Comparison of ENCODE assay signal across 18 cellular contexts in genomic region chr15:44529864-44530604, GRCh38. TPM values are rescaled to one million over a fixed set of nuclear protein-coding genes. Genes with fewer than 3 reads are reported as not detected.
DNase-seq lines count a peak whose midpoint lies in the region; ATAC-seq, FAIRE-seq and TF ChIP-seq lines count a peak whose summit lies in the region.
"Had no signal": no experiment of that assay in that cellular context is flagged by ENCODE, and none has a peak within 500 bp of the region (broad histone marks: within the 10 kb centered on the region; RNA-seq: fewer than 3 reads in every experiment).

No MANE protein-coding gene starts in this region.

- no peaks in the 10 kb centered on the region for H3K27me3 ChIP-seq in GM23338 (ENCODE audit: insufficient read depth)
- H3K27me3 ChIP-seq: body of pancreas, upper lobe of right lung had no signal

- peaks cover 9% of the 10 kb centered on the region; the same call in 1 of the 2 replicates for H4K20me1 ChIP-seq in GM23338 (replicated peaks; ENCODE audit: insufficient read depth)

- no peaks in the 10 kb centered on the region for H3K9me3 Mint-ChIP-seq in GM23338
- no peaks in the 10 kb centered on the region for H3K9me3 Mint-ChIP-seq in activated T-helper 17 cell treated with anti-CD3 and anti-CD28 coated beads, Interleukin-2, amount 50 U/mL, for 72 hours
- H3K9me3 Mint-ChIP-seq in naive thymus-derived CD8-positive, alpha-beta T cell: no peaks in the 10 kb centered on the region
- H3K9me3 Mint-ChIP-seq: T-helper 1 cell treated with Interleukin-12 subunit alpha and Interleukin-12 subunit beta and Interleukin-4 antibody, amounts not matched to agents 30 μg/mL and 1 μg/mL, for 36 hours had no signal

- H3K9me2 ChIP-seq in GM23338 (ENCODE audit: insufficient read depth): no peaks in the 10 kb centered on the region

- no peak overlapping the region for H3K4me3 Mint-ChIP-seq in GM23338
- no peak overlapping the region for H3K4me3 Mint-ChIP-seq in activated T-helper 17 cell treated with anti-CD3 and anti-CD28 coated beads, Interleukin-2, amount 50 U/mL, for 72 hours
- no peak overlapping the region for H3K4me3 Mint-ChIP-seq in naive thymus-derived CD8-positive, alpha-beta T cell
- H3K4me3 Mint-ChIP-seq: T-helper 1 cell treated with Interleukin-12 subunit alpha and Interleukin-12 subunit beta and Interleukin-4 antibody, amounts not matched to agents 30 μg/mL and 1 μg/mL, for 36 hours had no signal

- no peak for TF ChIP-seq CTCF in GM23338 (conservative IDR thresholded peaks at IDR 0.05; ENCODE audit: low read depth in 2 of 2)

- H3K4me1 Mint-ChIP-seq in GM23338: peaks cover 2% of the 10 kb centered on the region; the same call in 2 of the 3 replicates
- H3K4me1 Mint-ChIP-seq in activated T-helper 17 cell treated with anti-CD3 and anti-CD28 coated beads, Interleukin-2, amount 50 U/mL, for 72 hours: peaks cover 9% of the 10 kb centered on the region
- peaks cover 10 to 28% (median 19%) of the 10 kb centered on the region in 4 donors for H3K4me1 Mint-ChIP-seq in naive thymus-derived CD8-positive, alpha-beta T cell

- peak; percentile 26; the same call in 2 of the 3 replicates for ATAC-seq in GM23338
- no peak for ATAC-seq in activated T-helper 17 cell treated with anti-CD3 and anti-CD28 coated beads, Interleukin-2, amount 50 U/mL, for 72 hours (replicated peaks)
- no peak for ATAC-seq in naive thymus-derived CD8-positive, alpha-beta T cell
- ATAC-seq: body of pancreas, upper lobe of right lung had no signal

- no peak overlapping the region for H2AFZ ChIP-seq in GM23338

- peaks cover 3% of the 10 kb centered on the region; the same call in 2 of the 3 replicates for H3K36me3 Mint-ChIP-seq in GM23338 (ENCODE audit: low read depth)
- H3K36me3 Mint-ChIP-seq in activated T-helper 17 cell treated with anti-CD3 and anti-CD28 coated beads, Interleukin-2, amount 50 U/mL, for 72 hours (ENCODE audit: low read depth): peaks cover 51% of the 10 kb centered on the region
- H3K36me3 Mint-ChIP-seq in naive thymus-derived CD8-positive, alpha-beta T cell: peaks cover 0 to 27% (median 0%) of the 10 kb centered on the region in 3 donors

- DNase-seq in NCI-H82 (lab: John Stamatoyannopoulos, UW) (peak; percentile 11), NCI-H82 treated with DMSO at 0.1 percent for 48 hours (lab: John Stamatoyannopoulos, UW; ENCODE audit: unreplicated experiment) (no peak), GM23338 (ENCODE audit: low spot score) (no peak), activated gamma-delta T cell (lab: John Stamatoyannopoulos, UW) (no peak), urothelium cell line (ENCODE audit: low spot score) (no peak)
- no peak for DNase-seq in naive thymus-derived CD8-positive, alpha-beta T cell
- DNase-seq in activated T-cell treated with anti-CD3 and anti-CD28 coated beads, Interleukin-2, amount 50 U/mL, for 1 hour: no peak
- DNase-seq: activated gamma-delta T cell treated with Interleukin-2 at 50 U/mL for 16 hours; body of pancreas; erythroblast; NCI-H2171 treated with DMSO at 0.1 percent for 48 hours; Right ventricle myocardium superior; stimulated activated naive CD4-positive, alpha-beta T cell treated with Interleukin-2 at 50 U/mL for 16 hours; upper lobe of right lung had no signal

- H3K36me3 ChIP-seq in GM23338 (ENCODE audit: insufficient read depth): peaks cover 7% of the 10 kb centered on the region; the same call in 1 of the 2 replicates

- no peak overlapping the region for H3K4me2 ChIP-seq in GM23338

- no peak for FAIRE-seq in urothelium cell line (lab: Jason Lieb, UNC)
- FAIRE-seq: A204.1 had no signal

- 0 out of 2 replicates have a peak overlapping the region, but pooled peaks have one; percentile 16 for H3K27ac ChIP-seq in GM23338 (ENCODE audit: low read depth)
- H3K27ac ChIP-seq: body of pancreas, C4-2B, upper lobe of right lung had no signal

- H3K4me3 ChIP-seq in GM23338: no peak overlapping the region
- H3K4me3 ChIP-seq: body of pancreas, upper lobe of right lung had no signal

- H3F3A ChIP-seq in GM23338 (replicated peaks; ENCODE audit: low read depth): peaks cover 12% of the 10 kb centered on the region; the same call in 1 of the 2 replicates

- peaks cover 8% of the 10 kb centered on the region; the same call in 1 of the 2 replicates for H3K79me2 ChIP-seq in GM23338 (replicated peaks; ENCODE audit: insufficient read depth)

- H3K27me3 Mint-ChIP-seq in GM23338 (ENCODE audit: insufficient read depth, low read depth, poor library complexity): peaks cover 5% of the 10 kb centered on the region
- H3K27me3 Mint-ChIP-seq in activated T-helper 17 cell treated with anti-CD3 and anti-CD28 coated beads, Interleukin-2, amount 50 U/mL, for 72 hours: no peaks in the 10 kb centered on the region
- no peaks in the 10 kb centered on the region for H3K27me3 Mint-ChIP-seq in naive thymus-derived CD8-positive, alpha-beta T cell

- H3K4me1 ChIP-seq in GM23338 (ENCODE audit: insufficient read depth): no peaks in the 10 kb centered on the region

- no peak overlapping the region for H3K27ac Mint-ChIP-seq in GM23338
- peak overlapping the region; percentile 47 for H3K27ac Mint-ChIP-seq in activated T-helper 17 cell treated with anti-CD3 and anti-CD28 coated beads, Interleukin-2, amount 50 U/mL, for 72 hours
- peak overlapping the region in 8 of 10 donors; percentile 10 to 74 (median 50) for H3K27ac Mint-ChIP-seq in naive thymus-derived CD8-positive, alpha-beta T cell
- H3K27ac Mint-ChIP-seq: T-helper 1 cell treated with Interleukin-12 subunit alpha and Interleukin-12 subunit beta and Interleukin-4 antibody, amounts not matched to agents 30 μg/mL and 1 μg/mL, for 36 hours had no signal

- POLR2A ChIA-PET in naive thymus-derived CD8-positive, alpha-beta T cell (lab: Charles Lee): interaction anchor here (0.6 kb wide), 3 partner anchors 18 to 301 kb away, joined by 4 to 5 read pairs (median 5); no protein-coding TSS in a partner anchor

TF ChIP-seq in GM23338, 12 proteins besides CTCF, POLR2A, EP300 and RAD21:
- TF ChIP-seq POLR2AphosphoS5 (IDR thresholded peaks at IDR 0.05; ENCODE audit: low read depth): peak; percentile 19; the same call in 1 of the 2 replicates
- no peak for TF ChIP-seq NANOG (IDR thresholded peaks at IDR 0.05; ENCODE audit: borderline replicate concordance)

RNA-seq across cellular contexts. Expression of gene EIF3J, which starts 6.9 kb away (rescaled TPM):
- 58.8 and 62.7 TPM in 2 replicates for total RNA-seq in GM23338 (2014; rRNA removed; shearing (Covaris generic))
- polyA plus RNA-seq in GM23338 (2016; fragmentation: Nextera tagmentation; extraction: Ambion mirVana): 63.8 and 66.6 TPM in 2 replicates
- 10 to 100 TPM; 43.5 to 99.1 TPM for total RNA-seq in activated T-helper 17 cell treated with anti-CD3 and anti-CD28 coated beads, Interleukin-2, amount 50 U/mL, for 72 hours
- total RNA-seq in naive thymus-derived CD8-positive, alpha-beta T cell: 10 to 100 TPM; 70.9 to 77.4 TPM
- 10 to 100 TPM; 15.3 to 18.4 (median 16.2) TPM for polyA plus RNA-seq in naive thymus-derived CD8-positive, alpha-beta T cell
